In the genomic region with DNA sequence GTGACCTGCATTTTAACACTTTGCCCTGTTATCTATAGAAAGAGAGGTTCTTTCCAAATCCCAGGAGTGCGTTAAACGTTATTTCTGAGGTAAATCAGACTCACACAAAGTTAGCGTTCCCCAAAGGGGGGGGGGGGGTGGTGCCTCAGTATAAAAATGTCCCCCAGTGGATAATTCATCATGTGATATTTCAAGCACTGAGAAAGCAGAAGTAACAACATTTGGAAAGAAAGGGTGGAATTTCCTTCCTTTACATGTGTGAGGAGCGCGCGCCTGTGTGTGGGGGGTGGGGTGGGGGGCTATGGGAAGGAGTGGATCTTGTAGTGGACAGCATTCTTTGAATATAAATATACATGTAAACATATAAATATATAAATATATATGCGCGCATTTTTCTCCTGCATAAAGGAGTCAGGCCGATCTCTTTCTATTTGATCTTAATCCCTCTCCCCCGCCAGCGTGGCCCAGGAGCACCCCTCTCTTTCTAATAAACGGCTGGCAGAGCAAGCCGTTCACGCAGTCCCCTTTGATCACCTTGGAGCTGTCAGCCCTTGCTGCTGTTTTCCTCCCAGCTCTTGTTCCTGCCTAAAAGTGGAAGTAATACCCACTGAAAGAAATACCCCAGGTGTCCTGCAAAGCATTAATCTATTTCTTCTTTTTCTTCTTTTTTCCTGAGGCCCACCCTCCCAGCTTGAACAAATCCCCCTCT, we compare ENCODE assay signal across 7 cellular contexts.
DNase-seq lines count a peak whose midpoint lies in the region; FAIRE-seq and TF ChIP-seq lines count a peak whose summit lies in the region.

No MANE protein-coding gene starts in this region.

- H3K36me3 Mint-ChIP-seq in endothelial cell (ENCODE audit: low read depth, unreplicated experiment): no peaks in the 10 kb centered on the region
- no peaks in the 10 kb centered on the region for H3K36me3 Mint-ChIP-seq in nephron progenitor cell (ENCODE audit: low read depth)

- FAIRE-seq in H54 (lab: Jason Lieb, UNC): peak; percentile 20

- H3K4me3 Mint-ChIP-seq in endothelial cell (ENCODE audit: unreplicated experiment) (peak overlapping the region; percentile 88), nephron progenitor cell (peak overlapping the region; percentile 91)

- no peak for TF ChIP-seq POLR2A in H54 (IDR thresholded peaks at IDR 0.05; ENCODE audit: low read depth, low read length)

- H3K27ac Mint-ChIP-seq in endothelial cell (ENCODE audit: unreplicated experiment) (no peak overlapping the region), nephron progenitor cell (peak overlapping the region; percentile 97)

- DNase-seq in H54 (ENCODE audit: insufficient read length, low spot score) (peak; percentile 2), NOMO-1 treated with DMSO at 0.1 percent for 48 hours (lab: John Stamatoyannopoulos, UW; ENCODE audit: unreplicated experiment) (peak; percentile 56), endothelial cell (ENCODE audit: low spot score) (peak; percentile 8), nephron progenitor cell (peak; percentile 36), NCI-H446 (lab: John Stamatoyannopoulos, UW) (no peak), AG20443 (ENCODE audit: low spot score) (no peak)
- no peak for DNase-seq in activated CD4-positive, CD25-positive, alpha-beta regulatory T cell treated with anti-CD3 and anti-CD28 coated beads, Interleukin-2, amount 50 U/mL, for 72 hours

- TF ChIP-seq CTCF in endothelial cell (IDR thresholded peaks at IDR 0.05; ENCODE audit: unreplicated experiment) (no peak), nephron progenitor cell (IDR thresholded peaks at IDR 0.05) (no peak)

- peaks cover 17% of the 10 kb centered on the region for H3K4me1 Mint-ChIP-seq in endothelial cell (ENCODE audit: unreplicated experiment)
- H3K4me1 Mint-ChIP-seq in nephron progenitor cell: peaks cover 33% of the 10 kb centered on the region

- H3K9me3 Mint-ChIP-seq in endothelial cell (ENCODE audit: unreplicated experiment) (no peaks in the 10 kb centered on the region), nephron progenitor cell (peaks cover 3% of the 10 kb centered on the region)

- peaks cover 1% of the 10 kb centered on the region for H3K27me3 Mint-ChIP-seq in endothelial cell (ENCODE audit: unreplicated experiment)
- peaks cover 4% of the 10 kb centered on the region for H3K27me3 Mint-ChIP-seq in nephron progenitor cell (ENCODE audit: low read depth, poor library complexity)

Comparison
In these comparisons a context has a peak if more than half of its experiments do, and no peak if none do; other contexts are left out.
1. DNase-seq: peak in H54 (single experiment), NOMO-1 treated with DMSO at 0.1 percent for 48 hours (single experiment), endothelial cell (single experiment) and nephron progenitor cell (single experiment); none in NCI-H446 (0 of 2), activated CD4-positive, CD25-positive, alpha-beta regulatory T cell treated with anti-CD3 and anti-CD28 coated beads, Interleukin-2, amount 50 U/mL, for 72 hours (single experiment) and AG20443 (single experiment).